In genomic region chr4:145618210-145618911, GRCh38 we compare ENCODE assay signal across 8 cellular contexts. TPM values are rescaled to one million over a fixed set of nuclear protein-coding genes. Genes with fewer than 3 reads are reported as not detected.
DNase-seq lines count a peak whose midpoint lies in the region; ATAC-seq and TF ChIP-seq lines count a peak whose summit lies in the region.

No MANE protein-coding gene starts in this region.

- H3K23ac ChIP-seq in mesenchymal stem cell (ENCODE audit: low read length in 2 of 2) = no peak overlapping the region

- in situ Hi-C loops in ACHN (cut with HindIII; ENCODE audit: low pct_ligation_motif_present, low pct_unique_long_range_greater_than_20kb, low sequenced_read_pairs) = no loop called here

- POLR2A ChIA-PET in BJ (lab: Charles Lee) (no interaction called here), HEK293 (lab: Yijun Ruan, JAX) (no interaction called here)

- H4K91ac ChIP-seq in mesenchymal stem cell (ENCODE audit: low read length) = no peak overlapping the region

- H3K27ac ChIP-seq in HEK293 (ENCODE audit: extremely low read depth, low read depth, low read length) (peak overlapping the region; percentile 80; the same call in 1 of the 2 replicates), WERI-Rb-1 (peak overlapping the region; percentile 74), ectodermal cell (ENCODE audit: insufficient read depth, low read depth, low read length, poor library complexity, severe bottlenecking) (no peak overlapping the region), mesenchymal stem cell (ENCODE audit: low read length, poor library complexity, severe bottlenecking) (peak overlapping the region; percentile 88), thoracic aorta (peak overlapping the region; percentile 93 to 95)

- no peaks in the 10 kb centered on the region for H3K36me3 ChIP-seq in BJ (ENCODE audit: control insufficient read depth, insufficient read depth, low read length)
- no peaks in the 10 kb centered on the region for H3K36me3 ChIP-seq in HEK293 (ENCODE audit: control insufficient read depth in 2 of 2, insufficient read depth in 1 of 2, low read length in 2 of 2)
- H3K36me3 ChIP-seq in WERI-Rb-1 = no peaks in the 10 kb centered on the region
- no peaks in the 10 kb centered on the region for H3K36me3 ChIP-seq in ectodermal cell (ENCODE audit: control insufficient read depth, insufficient read depth, low read length)
- no peaks in the 10 kb centered on the region for H3K36me3 ChIP-seq in mesenchymal stem cell (ENCODE audit: control insufficient read depth in 1 of 2, insufficient read depth in 2 of 2, low read depth in 1 of 2, low read length in 2 of 2)
- no peaks in the 10 kb centered on the region for H3K36me3 ChIP-seq in thoracic aorta

- CTCF ChIA-PET in BJ (lab: Yijun Ruan, JAX) (interaction anchor here (0.5 to 4.1 kb wide), 10 partner anchors 9 to 440 kb away, joined by 3 to 34 read pairs (median 6); no protein-coding TSS in a partner anchor), HEK293 (lab: Yijun Ruan, JAX) (interaction anchor here (0.7 to 1.9 kb wide), 3 partner anchors 39 to 385 kb away, joined by 3 to 10 read pairs (median 3); no protein-coding TSS in a partner anchor)

- DNase-seq in BJ (ENCODE audit: low read depth) (no peak), WERI-Rb-1 (no peak), mesenchymal stem cell (no peak), thoracic aorta (ENCODE audit: low spot score) (no peak), NCI-H526 treated with DMSO at 0.1 percent for 48 hours (lab: John Stamatoyannopoulos, UW) (no peak), ACHN (no peak)

- H2AFZ ChIP-seq in mesenchymal stem cell (ENCODE audit: low read depth, low read length) = peak overlapping the region; percentile 90

- H3K4me3 ChIP-seq in BJ (ENCODE audit: low read depth, low read length) = peak overlapping the region; percentile 75
- peak overlapping the region; percentile 90 for H3K4me3 ChIP-seq in HEK293 (ENCODE audit: low read depth, low read length)
- peak overlapping the region; percentile 75 for H3K4me3 ChIP-seq in WERI-Rb-1 (ENCODE audit: low read depth, low read length)
- H3K4me3 ChIP-seq in ectodermal cell (ENCODE audit: insufficient read depth, low read depth, low read length) = peak overlapping the region; percentile 82
- H3K4me3 ChIP-seq in mesenchymal stem cell (ENCODE audit: insufficient read depth in 1 of 2, low read depth in 1 of 2, low read length in 2 of 2) = peak overlapping the region; percentile 87 to 98
- H3K4me3 ChIP-seq in thoracic aorta = peak overlapping the region; percentile 84

- no peak overlapping the region for H2BK12ac ChIP-seq in mesenchymal stem cell (ENCODE audit: low read length in 2 of 2)

- H3K9ac ChIP-seq in mesenchymal stem cell (ENCODE audit: low read length) = peak overlapping the region; percentile 100

- peak overlapping the region; percentile 73 for H2BK120ac ChIP-seq in mesenchymal stem cell (ENCODE audit: low read depth, low read length)

- H2BK15ac ChIP-seq in mesenchymal stem cell (ENCODE audit: low read depth, poor library complexity, severe bottlenecking) = no peak overlapping the region

- no peaks in the 10 kb centered on the region for H3K27me3 ChIP-seq in BJ (ENCODE audit: control insufficient read depth, insufficient read depth, low read length)
- H3K27me3 ChIP-seq in WERI-Rb-1 (ENCODE audit: insufficient read depth, low read depth, severe bottlenecking) = no peaks in the 10 kb centered on the region
- no peaks in the 10 kb centered on the region for H3K27me3 ChIP-seq in ectodermal cell (ENCODE audit: control insufficient read depth, insufficient read depth, low read length, poor library complexity, severe bottlenecking)
- no peaks in the 10 kb centered on the region for H3K27me3 ChIP-seq in mesenchymal stem cell (ENCODE audit: control insufficient read depth in 1 of 2, insufficient read depth in 1 of 2, low read length in 2 of 2)
- no peaks in the 10 kb centered on the region for H3K27me3 ChIP-seq in thoracic aorta (replicated peaks; ENCODE audit: insufficient read depth)

- H3K4ac ChIP-seq in mesenchymal stem cell (ENCODE audit: low read depth in 1 of 2, low read length in 2 of 2) = peak overlapping the region in 1 of 2 experiments; percentile 99

- H2AK5ac ChIP-seq in mesenchymal stem cell (ENCODE audit: low read length, severe bottlenecking) = peak overlapping the region; percentile 69

- peak overlapping the region; percentile 88 to 99 for H3K18ac ChIP-seq in mesenchymal stem cell (ENCODE audit: low read depth in 1 of 2, low read length in 2 of 2)

- H4K8ac ChIP-seq in mesenchymal stem cell (ENCODE audit: low read length) = no peak overlapping the region

- TF ChIP-seq CTCF in BJ (IDR thresholded peaks at IDR 0.05; ENCODE audit: insufficient read depth, low read depth, low read length) (no peak), HEK293 (tag by site-specific recombination; IDR thresholded peaks at IDR 0.05) (no peak), WERI-Rb-1 (IDR thresholded peaks at IDR 0.05; ENCODE audit: low read depth, low read length) (no peak), thoracic aorta (IDR thresholded peaks at IDR 0.05) (no peak)

- 31 to 32% methylated on average over 16 of the region's 16 CpGs for WGBS in ectodermal cell, 2 experiments
- 26% methylated on average over 15 of the region's 16 CpGs for WGBS in mesenchymal stem cell

- peak overlapping the region; percentile 98 for H2BK5ac ChIP-seq in mesenchymal stem cell (ENCODE audit: low read depth, low read length, poor library complexity, severe bottlenecking)

- ATAC-seq in thoracic aorta (ENCODE audit: insufficient number of reproducible peaks, low FRiP score, low read depth) = no peak

- H3K9me3 ChIP-seq in HEK293 (ENCODE audit: control insufficient read depth, insufficient read depth, low read depth, low read length) (no peaks in the 10 kb centered on the region), WERI-Rb-1 (ENCODE audit: severe bottlenecking) (no peaks in the 10 kb centered on the region), ectodermal cell (ENCODE audit: control insufficient read depth, low read length) (no peaks in the 10 kb centered on the region), mesenchymal stem cell (ENCODE audit: control insufficient read depth, low read length) (no peaks in the 10 kb centered on the region), thoracic aorta (no peaks in the 10 kb centered on the region)

- peaks cover 3% of the 10 kb centered on the region for H3K79me1 ChIP-seq in mesenchymal stem cell (replicated peaks; ENCODE audit: low read length, poor library complexity, severe bottlenecking)

- H3K14ac ChIP-seq in mesenchymal stem cell (ENCODE audit: low read length in 2 of 2) = peak overlapping the region in 1 of 2 experiments; percentile 25

- H3K4me1 ChIP-seq in HEK293 (ENCODE audit: control insufficient read depth, insufficient read depth, low read length) (no peaks in the 10 kb centered on the region), ectodermal cell (ENCODE audit: control insufficient read depth, insufficient read depth, low read length) (peaks cover 7% of the 10 kb centered on the region), mesenchymal stem cell (ENCODE audit: control insufficient read depth, insufficient read depth, low read depth, low read length) (peaks cover 3% of the 10 kb centered on the region), thoracic aorta (ENCODE audit: control insufficient read depth in 1 of 2, low read depth in 2 of 2) (peaks cover 9 to 29% of the 10 kb centered on the region in 2 donors)

- peak overlapping the region; percentile 94 for H3K4me2 ChIP-seq in mesenchymal stem cell (ENCODE audit: low read length, poor library complexity, severe bottlenecking)

TF ChIP-seq in HEK293, 187 proteins besides CTCF, POLR2A, EP300 and RAD21:
- no peak for TF ChIP-seq ZNF776 (tag by site-specific recombination; IDR thresholded peaks at IDR 0.05; ENCODE audit: borderline replicate concordance)
- peak; percentile 89 for TF ChIP-seq ZNF335 (tag by site-specific recombination; conservative IDR thresholded peaks at IDR 0.05)

RNA-seq across cellular contexts. Expression of gene MMAA, which starts 0.8 kb away (rescaled TPM):
- polyA plus RNA-seq in BJ (2011; rRNA removed) = 3.4 and 7.9 TPM in 2 replicates
- polyA minus RNA-seq in BJ (2011; rRNA and poly(A)+ RNA removed) = 2.3 and 2.8 TPM in 2 replicates
- 3.7 TPM for polyA plus RNA-seq in ectodermal cell (2013, experiment 1 of 4)
- 3.3 TPM for polyA plus RNA-seq in ectodermal cell (2013, experiment 2 of 4)
- 3.1 TPM for polyA plus RNA-seq in ectodermal cell (2013, experiment 3 of 4)
- 3.2 TPM for polyA plus RNA-seq in ectodermal cell (2013, experiment 4 of 4)
- 6.3 TPM for polyA plus RNA-seq in mesenchymal stem cell (2013, experiment 1 of 2)
- 5.6 TPM for polyA plus RNA-seq in mesenchymal stem cell (2013, experiment 2 of 2)
- total RNA-seq in thoracic aorta = 1 to 10 TPM; 3.0 to 3.8 TPM
